ENCODE assay signal across 19 cellular contexts in genomic region chr5:175380701-175381100, GRCh38.
DNase-seq lines count a peak whose midpoint lies in the region; ATAC-seq, FAIRE-seq and TF ChIP-seq lines count a peak whose summit lies in the region.
"Had no signal": no experiment of that assay in that cellular context is flagged by ENCODE, and none has a peak within 500 bp of the region (broad histone marks: within the 10 kb centered on the region; RNA-seq: fewer than 3 reads in every experiment).

No MANE protein-coding gene starts in this region.

- H3K36me3 ChIP-seq in HEK293 (ENCODE audit: control insufficient read depth in 2 of 2, insufficient read depth in 1 of 2, low read length in 2 of 2): no peaks in the 10 kb centered on the region
- no peaks in the 10 kb centered on the region for H3K36me3 ChIP-seq in SJCRH30

- POLR2A ChIA-PET in A549 (lab: Yijun Ruan, JAX) (no interaction called here), HEK293 (lab: Yijun Ruan, JAX) (no interaction called here), WTC11 (lab: Charles Lee) (no interaction called here)

- H3K27me3 Mint-ChIP-seq in progenitor cell of endocrine pancreas (no peaks in the 10 kb centered on the region), WTC11 (ENCODE audit: low read depth) (no peaks in the 10 kb centered on the region)

- no peak overlapping the region for H3K4me3 ChIP-seq in A549
- H3K4me3 ChIP-seq in HEK293 (ENCODE audit: low read depth, low read length): no peak overlapping the region
- no peak overlapping the region for H3K4me3 ChIP-seq in SJCRH30
- H3K4me3 ChIP-seq: GM23248 had no signal

- H3K27ac Mint-ChIP-seq in progenitor cell of endocrine pancreas (peak overlapping the region; percentile 16), WTC11 (no peak overlapping the region)
- H3K27ac Mint-ChIP-seq: CD4-positive, alpha-beta memory T cell had no signal

- no peak for TF ChIP-seq RAD21 in A549 (conservative IDR thresholded peaks at IDR 0.05 in 1 of 2, IDR thresholded peaks at IDR 0.05 in 1 of 2)

- H3K4me1 Mint-ChIP-seq in progenitor cell of endocrine pancreas (ENCODE audit: low read depth) (peaks cover 17% of the 10 kb centered on the region), WTC11 (peaks cover 4% of the 10 kb centered on the region)
- H3K4me1 Mint-ChIP-seq: CD4-positive, alpha-beta memory T cell had no signal

- H3K27ac ChIP-seq in A549: peak overlapping the region; percentile 45 to 57; a peak in 5 of 6 replicates
- H3K27ac ChIP-seq in HEK293 (ENCODE audit: extremely low read depth, low read depth, low read length): no peak overlapping the region
- peak overlapping the region; percentile 97 for H3K27ac ChIP-seq in SJCRH30
- H3K27ac ChIP-seq: 22Rv1, GM23248 had no signal

- WGBS in A549 (ENCODE audit: missing lambda C conversion rate): 80% methylated on average over 2 of the region's 2 CpGs

- TF ChIP-seq CTCF in A549 (IDR thresholded peaks at IDR 0.05) (no peak), HEK293 (tag by site-specific recombination; IDR thresholded peaks at IDR 0.05) (no peak), progenitor cell of endocrine pancreas (IDR thresholded peaks at IDR 0.05; ENCODE audit: unreplicated experiment) (no peak), WTC11 (IDR thresholded peaks at IDR 0.05) (no peak)

- no peak overlapping the region for H3K4me2 ChIP-seq in A549

- no peak for ATAC-seq in A549
- ATAC-seq in WTC11: no peak
- ATAC-seq in GM21825 (IDR thresholded peaks at IDR 0.05; ENCODE audit: unreplicated experiment): no peak

- DNase-seq in A549 (ENCODE audit: low read depth in 1 of 2, low spot score in 1 of 2) (no peak), SJCRH30 (no peak), progenitor cell of endocrine pancreas (ENCODE audit: low spot score, unreplicated experiment) (no peak), WTC11 (ENCODE audit: low spot score) (no peak), NCI-H2171 (lab: John Stamatoyannopoulos, UW) (no peak)
- DNase-seq: C1 segment of cervical spinal cord; Calu3; CD4-positive, alpha-beta memory T cell; COR-L47; DMS79 treated with DMSO at 0.1 percent for 48 hours; GM23248; H7; HCEC 1CT had no signal

- H3K4me1 ChIP-seq in A549 (peaks cover 58% of the 10 kb centered on the region), HEK293 (ENCODE audit: control insufficient read depth, insufficient read depth, low read length) (peaks cover 22% of the 10 kb centered on the region), SJCRH30 (peaks cover 69% of the 10 kb centered on the region)

- TF ChIP-seq POLR2A in A549 (IDR thresholded peaks at IDR 0.05; ENCODE audit: low read length): no peak

- H3K4me3 Mint-ChIP-seq in progenitor cell of endocrine pancreas (ENCODE audit: low read depth) (no peak overlapping the region), WTC11 (no peak overlapping the region)
- H3K4me3 Mint-ChIP-seq: CD4-positive, alpha-beta memory T cell had no signal

- H3K9me3 Mint-ChIP-seq in progenitor cell of endocrine pancreas (ENCODE audit: low read depth) (peaks cover 2% of the 10 kb centered on the region), WTC11 (0 out of 2 replicates have a peak, but pooled peaks cover 6% of the 10 kb centered on the region)

- H3K36me3 Mint-ChIP-seq in progenitor cell of endocrine pancreas (ENCODE audit: insufficient read depth): no peaks in the 10 kb centered on the region
- no peaks in the 10 kb centered on the region for H3K36me3 Mint-ChIP-seq in WTC11
- H3K36me3 Mint-ChIP-seq: CD4-positive, alpha-beta memory T cell had no signal

- H3K27me3 ChIP-seq in SJCRH30: no peaks in the 10 kb centered on the region

- CTCF ChIA-PET in A549 (lab: Yijun Ruan, JAX) (interaction anchor here (1.0 to 1.5 kb wide), 3 partner anchors 64 to 429 kb away, joined by 3 to 6 read pairs (median 3); partner anchors contain the start of gene DRD1), HEK293 (lab: Yijun Ruan, JAX) (interaction anchor here (0.6 kb wide), 2 partner anchors 19 to 23 kb away, joined by 3 to 4 read pairs; no protein-coding TSS in a partner anchor), WTC11 (lab: Charles Lee) (interaction anchor here (0.8 kb wide), 1 partner anchor 80 kb away, joined by 3 read pairs; no protein-coding TSS in a partner anchor)

- no peak for TF ChIP-seq EP300 in A549 (IDR thresholded peaks at IDR 0.05)

- H3K9me3 ChIP-seq in A549 (peaks cover 3% of the 10 kb centered on the region; the same call in 1 of the 3 replicates), HEK293 (ENCODE audit: control insufficient read depth, insufficient read depth, low read depth, low read length) (no peaks in the 10 kb centered on the region), SJCRH30 (replicated peaks) (no peaks in the 10 kb centered on the region)

- no peak for FAIRE-seq in A549 (lab: Jason Lieb, UNC)
- FAIRE-seq: A204.1, GM12892, H1 had no signal

TF ChIP-seq in A549, 52 proteins besides CTCF, POLR2A, EP300 and RAD21:
- TF ChIP-seq CHD2 (IDR thresholded peaks at IDR 0.05; ENCODE audit: low read length, partially characterized antibody) (no peak), HOXB13 (CRISPR knock-in tag; IDR thresholded peaks at IDR 0.05; ENCODE audit: low read depth) (no peak), HEYL (CRISPR knock-in tag; IDR thresholded peaks at IDR 0.05) (no peak), HES2 (IDR thresholded peaks at IDR 0.05) (no peak), NR3C1 (IDR thresholded peaks at IDR 0.05) (no peak), ZNF302 (CRISPR knock-in tag; IDR thresholded peaks at IDR 0.05) (no peak), ZFP36 (IDR thresholded peaks at IDR 0.05; ENCODE audit: borderline replicate concordance, partially characterized antibody) (no peak), ATOH8 (CRISPR knock-in tag; IDR thresholded peaks at IDR 0.05; ENCODE audit: low read depth) (no peak)

TF ChIP-seq in HEK293, 187 proteins besides CTCF, POLR2A, EP300 and RAD21:
- TF ChIP-seq SP7 (tag by site-specific recombination; IDR thresholded peaks at IDR 0.05) (peak; percentile 96), ZNF362 (tag by site-specific recombination; IDR thresholded peaks at IDR 0.05) (no peak), ZNF791 (tag by site-specific recombination; IDR thresholded peaks at IDR 0.05) (no peak), ZNF623 (tag by site-specific recombination; IDR thresholded peaks at IDR 0.05) (no peak)

TF ChIP-seq in WTC11, 78 proteins besides CTCF, POLR2A, EP300 and RAD21:
- TF ChIP-seq SOX15 (CRISPR knock-in tag; IDR thresholded peaks at IDR 0.05): no peak
- TF ChIP-seq FOXP1 (CRISPR knock-in tag; IDR thresholded peaks at IDR 0.05; ENCODE audit: borderline replicate concordance): no peak
- no peak for TF ChIP-seq MXD4 (CRISPR knock-in tag; IDR thresholded peaks at IDR 0.05; ENCODE audit: borderline replicate concordance)
- no peak for TF ChIP-seq USF2 (CRISPR knock-in tag; IDR thresholded peaks at IDR 0.05)
- no peak for TF ChIP-seq HMGXB4 (CRISPR knock-in tag; IDR thresholded peaks at IDR 0.05)
- TF ChIP-seq OVOL2 (CRISPR knock-in tag; IDR thresholded peaks at IDR 0.05; ENCODE audit: borderline replicate concordance): no peak
- TF ChIP-seq EMX1 (CRISPR knock-in tag; IDR thresholded peaks at IDR 0.05): no peak
- no peak for TF ChIP-seq SMAD3 (CRISPR knock-in tag; IDR thresholded peaks at IDR 0.05; ENCODE audit: borderline replicate concordance)
- no peak for TF ChIP-seq ZMAT4 (CRISPR knock-in tag; IDR thresholded peaks at IDR 0.05)
- no peak for TF ChIP-seq ELF4 (CRISPR knock-in tag; IDR thresholded peaks at IDR 0.05; ENCODE audit: low read depth)
- TF ChIP-seq ATF1 (CRISPR knock-in tag; IDR thresholded peaks at IDR 0.05): no peak
